In the genomic region with DNA sequence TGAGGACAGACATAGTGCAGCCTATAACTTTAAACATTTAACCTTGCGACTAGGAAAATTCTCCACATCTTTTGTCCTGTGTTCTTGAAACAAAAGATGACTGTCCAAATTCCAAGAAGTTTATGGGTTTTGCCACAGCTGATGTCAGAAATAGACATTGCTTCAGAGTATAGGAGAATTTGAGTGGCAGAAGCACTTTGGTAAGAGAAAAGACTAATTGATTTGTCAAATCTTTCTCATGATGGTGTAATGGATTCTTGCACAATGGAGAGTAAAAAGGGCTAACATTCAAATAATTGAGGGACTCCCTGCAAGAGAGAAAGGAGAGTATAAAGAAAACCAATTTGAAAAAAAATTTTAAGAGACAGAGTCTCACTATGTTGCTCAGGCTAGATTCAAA, we compare ENCODE assay signal across 22 cellular contexts.
"Had no signal": no experiment of that assay in that cellular context is flagged by ENCODE, and none has a peak within 500 bp of the region (broad histone marks: within the 10 kb centered on the region; RNA-seq: fewer than 3 reads in every experiment).

No MANE protein-coding gene starts in this region.

- DNase-seq: cortex of kidney; effector memory CD8-positive, alpha-beta T cell; erythroblast; esophagus squamous epithelium; foreskin melanocyte; glutamatergic neuron; heart right ventricle; hippocampal formation; left colon; left ventricle myocardium superior; lower lobe of right lung; natural killer cell; occipital lobe; pancreas; right lobe of liver; stimulated activated CD4-positive, alpha-beta T cell treated with anti-CD3 and anti-CD28 coated beads, Interleukin-2, amount 100 ng/mL, for 24 hours; stimulated activated CD4-positive, alpha-beta T cell treated with anti-CD3 and anti-CD28 coated beads, Interleukin-4, amount 100 ng/mL, for 24 hours; stimulated activated naive CD4-positive, alpha-beta T cell treated with Interleukin-2 at 50 U/mL for 16 hours; stomach; thyroid gland; trophoblast cell had no signal

- H3K4me3 Mint-ChIP-seq: effector memory CD8-positive, alpha-beta T cell; natural killer cell; stimulated activated effector memory CD8-positive, alpha-beta T cell treated with anti-CD3 and anti-CD28 coated beads, Interleukin-12 subunit alpha, Interleukin-12 subunit beta, amount 100 ng/mL, for 72 hours had no signal

- H3K36me3 Mint-ChIP-seq: stimulated activated effector memory CD8-positive, alpha-beta T cell treated with anti-CD3 and anti-CD28 coated beads, Interleukin-12 subunit alpha, Interleukin-12 subunit beta, amount 100 ng/mL, for 72 hours had no signal

- H3K27me3 Mint-ChIP-seq: effector memory CD8-positive, alpha-beta T cell had no signal

- H3K27ac Mint-ChIP-seq: effector memory CD8-positive, alpha-beta T cell; natural killer cell; stimulated activated effector memory CD8-positive, alpha-beta T cell treated with anti-CD3 and anti-CD28 coated beads, Interleukin-12 subunit alpha, Interleukin-12 subunit beta, amount 100 ng/mL, for 72 hours had no signal

- ATAC-seq: effector memory CD8-positive, alpha-beta T cell; heart right ventricle; left colon; left ventricle myocardium superior; lower lobe of right lung; natural killer cell; pancreas; right lobe of liver; stimulated activated effector memory CD8-positive, alpha-beta T cell treated with anti-CD3 and anti-CD28 coated beads, Interleukin-12 subunit alpha, Interleukin-12 subunit beta, amount 100 ng/mL, for 72 hours had no signal

- H3K9me3 Mint-ChIP-seq: effector memory CD8-positive, alpha-beta T cell; natural killer cell; stimulated activated effector memory CD8-positive, alpha-beta T cell treated with anti-CD3 and anti-CD28 coated beads, Interleukin-12 subunit alpha, Interleukin-12 subunit beta, amount 100 ng/mL, for 72 hours had no signal
